Comparison of ENCODE assay signal across 25 cellular contexts in genomic region chr20:7174554-7174953, GRCh38.
A peak's percentile ranks its signal among the peaks of the same experiment; 100 is the strongest.
DNase-seq lines count a peak whose midpoint lies in the region; ATAC-seq and TF ChIP-seq lines count a peak whose summit lies in the region.
"Had no signal": no experiment of that assay in that cellular context is flagged by ENCODE, and none has a peak within 500 bp of the region (broad histone marks: within the 10 kb centered on the region; RNA-seq: fewer than 3 reads in every experiment).

No MANE protein-coding gene starts in this region.

- no peak overlapping the region for H3K27ac ChIP-seq in left ventricle myocardium inferior (replicated peaks)
- H3K27ac ChIP-seq in RWPE2 (ENCODE audit: poor library complexity, severe bottlenecking) = no peak overlapping the region
- no peak overlapping the region for H3K27ac ChIP-seq in foreskin keratinocyte
- no peak overlapping the region for H3K27ac ChIP-seq in right lobe of liver
- no peak overlapping the region for H3K27ac ChIP-seq in caudate nucleus (ENCODE audit: low read depth, low read length)
- H3K27ac ChIP-seq: 22Rv1, A549, BLaER1 had no signal

- no peak for DNase-seq in left ventricle myocardium inferior
- no peak for DNase-seq in Right ventricle myocardium inferior (ENCODE audit: missing footprints)
- DNase-seq in RWPE2 (ENCODE audit: low spot score) = no peak
- no peak for DNase-seq in foreskin keratinocyte
- no peak for DNase-seq in right lobe of liver
- no peak for DNase-seq in activated CD8-positive, alpha-beta T cell treated with anti-CD3 and anti-CD28 coated beads for 36 hours
- no peak for DNase-seq in caudate nucleus (lab: John Stamatoyannopoulos, UW)
- DNase-seq: BE2C; C1 segment of cervical spinal cord; CD4-positive, alpha-beta memory T cell; CD4-positive, CD25-positive, alpha-beta regulatory T cell; CD8-positive, alpha-beta memory T cell; COR-L47; DMS 273 treated with DMSO at 0.1 percent for 48 hours; DMS153; DMS53; DMS79; DND-41; EL; GDM1 had no signal

- CTCF ChIA-PET in activated CD8-positive, alpha-beta T cell treated with anti-CD3 and anti-CD28 coated beads for 36 hours (lab: Charles Lee) = no interaction called here

- H3K4me1 ChIP-seq in left ventricle myocardium inferior = no peaks in the 10 kb centered on the region
- H3K4me1 ChIP-seq in RWPE2 (ENCODE audit: insufficient read depth, poor library complexity, severe bottlenecking) = no peaks in the 10 kb centered on the region
- no peaks in the 10 kb centered on the region for H3K4me1 ChIP-seq in foreskin keratinocyte
- no peaks in the 10 kb centered on the region for H3K4me1 ChIP-seq in right lobe of liver
- H3K4me1 ChIP-seq: A549, BE2C, BLaER1 had no signal

- POLR2A ChIA-PET in activated CD8-positive, alpha-beta T cell treated with anti-CD3 and anti-CD28 coated beads for 36 hours (lab: Charles Lee) = no interaction called here

- peaks cover 8% of the 10 kb centered on the region for H3K9me3 Mint-ChIP-seq in activated CD8-positive, alpha-beta T cell treated with anti-CD3 and anti-CD28 coated beads for 36 hours

- H3K9me3 ChIP-seq in left ventricle myocardium inferior (replicated peaks) (no peaks in the 10 kb centered on the region), RWPE2 (ENCODE audit: severe bottlenecking) (no peaks in the 10 kb centered on the region), right lobe of liver (no peaks in the 10 kb centered on the region)
- H3K9me3 ChIP-seq: BE2C had no signal

- TF ChIP-seq CTCF in left ventricle myocardium inferior (IDR thresholded peaks at IDR 0.05; ENCODE audit: borderline replicate concordance) (peak; percentile 24), RWPE2 (IDR thresholded peaks at IDR 0.05; ENCODE audit: poor library complexity, severe bottlenecking) (peak; percentile 33), foreskin keratinocyte (conservative IDR thresholded peaks at IDR 0.05) (peak; percentile 6), right lobe of liver (IDR thresholded peaks at IDR 0.05) (peak; percentile 14 to 38 (median 27))
- no peak for TF ChIP-seq CTCF in activated CD8-positive, alpha-beta T cell treated with anti-CD3 and anti-CD28 coated beads for 36 hours (IDR thresholded peaks at IDR 0.05)

- no peak for TF ChIP-seq POLR2A in right lobe of liver (IDR thresholded peaks at IDR 0.05)

- H3K4me1 Mint-ChIP-seq in activated CD8-positive, alpha-beta T cell treated with anti-CD3 and anti-CD28 coated beads for 36 hours (ENCODE audit: low read depth) = no peaks in the 10 kb centered on the region
- H3K4me1 Mint-ChIP-seq: CD14-positive monocyte; CD4-positive, alpha-beta memory T cell; CD4-positive, CD25-positive, alpha-beta regulatory T cell; CD8-positive, alpha-beta memory T cell had no signal

- H3K36me3 Mint-ChIP-seq in activated CD8-positive, alpha-beta T cell treated with anti-CD3 and anti-CD28 coated beads for 36 hours (ENCODE audit: low read depth) = no peaks in the 10 kb centered on the region
- H3K36me3 Mint-ChIP-seq: CD14-positive monocyte; CD4-positive, alpha-beta memory T cell; CD4-positive, CD25-positive, alpha-beta regulatory T cell; CD8-positive, alpha-beta memory T cell had no signal

- H3K4me3 ChIP-seq in left ventricle myocardium inferior = no peak overlapping the region
- H3K4me3 ChIP-seq in RWPE2 (ENCODE audit: severe bottlenecking) = no peak overlapping the region
- no peak overlapping the region for H3K4me3 ChIP-seq in right lobe of liver
- H3K4me3 ChIP-seq: A549, BLaER1, GM12878 had no signal

- H3K27ac Mint-ChIP-seq in activated CD8-positive, alpha-beta T cell treated with anti-CD3 and anti-CD28 coated beads for 36 hours = no peak overlapping the region
- H3K27ac Mint-ChIP-seq: CD14-positive monocyte; CD4-positive, alpha-beta memory T cell; CD4-positive, CD25-positive, alpha-beta regulatory T cell; CD8-positive, alpha-beta memory T cell had no signal

- intact Hi-C loops in left ventricle myocardium inferior (cut with micrococcal nuclease) = no loop called here
- intact Hi-C loops in Right ventricle myocardium inferior (cut with DNase I) = loop anchor here (5.0 kb wide), 1 partner anchor 113 kb away; no protein-coding TSS in a partner anchor
- intact Hi-C loops in right lobe of liver (cut with DNase I) = no loop called here
- intact Hi-C loops in activated CD8-positive, alpha-beta T cell treated with anti-CD3 and anti-CD28 coated beads for 36 hours (cut with micrococcal nuclease) = no loop called here

- H3K4me3 Mint-ChIP-seq in activated CD8-positive, alpha-beta T cell treated with anti-CD3 and anti-CD28 coated beads for 36 hours = no peak overlapping the region
- H3K4me3 Mint-ChIP-seq: CD14-positive monocyte; CD4-positive, alpha-beta memory T cell; CD4-positive, CD25-positive, alpha-beta regulatory T cell; CD8-positive, alpha-beta memory T cell had no signal

- WGBS in right lobe of liver (ENCODE audit: insufficient coverage, low coverage, low lambda C conversion rate, missing lambda C conversion rate) = 33% methylated on average over 2 of the region's 2 CpGs

- no peaks in the 10 kb centered on the region for H3K27me3 Mint-ChIP-seq in activated CD8-positive, alpha-beta T cell treated with anti-CD3 and anti-CD28 coated beads for 36 hours
- H3K27me3 Mint-ChIP-seq: CD4-positive, alpha-beta memory T cell; CD4-positive, CD25-positive, alpha-beta regulatory T cell; CD8-positive, alpha-beta memory T cell had no signal

- H3K36me3 ChIP-seq in left ventricle myocardium inferior (no peaks in the 10 kb centered on the region), RWPE2 (ENCODE audit: low read depth) (no peaks in the 10 kb centered on the region), right lobe of liver (no peaks in the 10 kb centered on the region)
- H3K36me3 ChIP-seq: BE2C, BLaER1 had no signal

- no peak for ATAC-seq in Right ventricle myocardium inferior
- no peak for ATAC-seq in RWPE2 (ENCODE audit: low read depth)
- ATAC-seq in foreskin keratinocyte = no peak
- peak; percentile 33 to 77 (median 62) for ATAC-seq in right lobe of liver
- ATAC-seq in activated CD8-positive, alpha-beta T cell treated with anti-CD3 and anti-CD28 coated beads for 36 hours = no peak
- ATAC-seq: A549, GM12878 had no signal

- no peaks in the 10 kb centered on the region for H3K27me3 ChIP-seq in left ventricle myocardium inferior (ENCODE audit: low read depth)
- no peaks in the 10 kb centered on the region for H3K27me3 ChIP-seq in RWPE2 (ENCODE audit: insufficient read depth, poor library complexity, severe bottlenecking)
- peaks cover 1% of the 10 kb centered on the region for H3K27me3 ChIP-seq in foreskin keratinocyte
- no peaks in the 10 kb centered on the region for H3K27me3 ChIP-seq in right lobe of liver
- H3K27me3 ChIP-seq: BE2C, BLaER1 had no signal

Comparison
In these comparisons a context has a peak if more than half of its experiments do, and no peak if none do; other contexts are left out.
1. ATAC-seq: peak in right lobe of liver (4 of 4); none in Right ventricle myocardium inferior (single experiment), RWPE2 (single experiment), foreskin keratinocyte (single experiment) and activated CD8-positive, alpha-beta T cell treated with anti-CD3 and anti-CD28 coated beads for 36 hours (single experiment).